Comparison of ENCODE assay signal across 1 cellular context in the genomic region with DNA sequence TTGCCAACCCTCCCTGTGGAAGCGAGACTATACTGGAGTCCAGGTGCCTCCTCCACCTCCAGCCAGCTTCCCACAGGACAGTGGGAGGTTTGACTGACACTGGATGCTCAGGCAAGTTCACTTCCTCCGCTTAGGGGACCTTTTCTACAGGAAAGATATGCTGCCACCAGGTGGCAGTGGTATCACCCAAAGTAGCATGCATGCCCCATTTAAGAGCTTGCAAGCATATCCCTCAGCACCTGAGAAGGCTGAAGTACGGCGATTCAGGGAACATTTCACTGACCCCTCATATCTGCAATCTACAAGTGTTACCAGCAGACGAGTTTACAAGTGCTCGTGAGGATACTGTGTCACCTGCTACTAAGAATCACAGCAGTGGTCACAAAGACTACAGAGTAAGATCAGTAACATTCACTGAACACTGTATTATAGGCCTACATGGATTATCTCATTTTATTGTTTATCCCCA.
A peak's percentile ranks its signal among the peaks of the same experiment; 100 is the strongest.
TF ChIP-seq lines count a peak whose summit lies in the region.

No MANE protein-coding gene starts in this region.

TF ChIP-seq in HEK293, 187 proteins besides CTCF, POLR2A, EP300 and RAD21 (continued from another document):
- TF ChIP-seq ZNF146 (tag by site-specific recombination; IDR thresholded peaks at IDR 0.05) (no peak), ZNF354C (tag by site-specific recombination; IDR thresholded peaks at IDR 0.05; ENCODE audit: borderline replicate concordance, low read depth) (no peak), ZNF513 (tag by site-specific recombination; IDR thresholded peaks at IDR 0.05) (0 out of 2 replicates have a peak, but pooled peaks have one; percentile 10), ZBTB7A (tag by site-specific recombination; IDR thresholded peaks at IDR 0.05; ENCODE audit: low read depth) (no peak), ZNF302 (tag by site-specific recombination; IDR thresholded peaks at IDR 0.05; ENCODE audit: low read depth) (no peak), SETDB1 (IDR thresholded peaks at IDR 0.05; ENCODE audit: insufficient read length, low read length) (no peak), ZNF654 (tag by site-specific recombination; IDR thresholded peaks at IDR 0.05; ENCODE audit: low read depth) (peak; percentile 71), ZNF530 (tag by site-specific recombination; IDR thresholded peaks at IDR 0.05; ENCODE audit: low read depth) (no peak), ZNF416 (tag by site-specific recombination; IDR thresholded peaks at IDR 0.05) (no peak), RBAK (tag by site-specific recombination; IDR thresholded peaks at IDR 0.05) (no peak), ZNF23 (tag by site-specific recombination; IDR thresholded peaks at IDR 0.05; ENCODE audit: borderline replicate concordance) (no peak), SCRT2 (tag by site-specific recombination; IDR thresholded peaks at IDR 0.05) (peak; percentile 66; the same call in 1 of the 2 replicates), EGR2 (tag by site-specific recombination; IDR thresholded peaks at IDR 0.05; ENCODE audit: low read depth) (peak; percentile 71; the same call in 1 of the 2 replicates), GLIS1 (tag by site-specific recombination; IDR thresholded peaks at IDR 0.05) (no peak), ZBTB6 (tag by site-specific recombination; IDR thresholded peaks at IDR 0.05) (no peak), ZNF202 (tag by site-specific recombination; IDR thresholded peaks at IDR 0.05; ENCODE audit: borderline replicate concordance) (no peak), ZBTB48 (tag by site-specific recombination; IDR thresholded peaks at IDR 0.05) (peak; percentile 97), ZNF335 (tag by site-specific recombination; conservative IDR thresholded peaks at IDR 0.05) (peak; percentile 43; the same call in 1 of the 2 replicates), PRDM1 (tag by site-specific recombination; IDR thresholded peaks at IDR 0.05) (no peak), ZSCAN23 (tag by site-specific recombination; IDR thresholded peaks at IDR 0.05) (no peak), ZNF138 (tag by site-specific recombination; IDR thresholded peaks at IDR 0.05; ENCODE audit: borderline replicate concordance) (no peak), ZNF10 (tag by site-specific recombination; IDR thresholded peaks at IDR 0.05) (peak; percentile 73), ZNF677 (tag by site-specific recombination; IDR thresholded peaks at IDR 0.05) (no peak), ZNF837 (tag by site-specific recombination; IDR thresholded peaks at IDR 0.05) (no peak), PRDM10 (tag by site-specific recombination; IDR thresholded peaks at IDR 0.05) (peak; percentile 88), ZNF26 (tag by site-specific recombination; IDR thresholded peaks at IDR 0.05) (no peak)
- TF ChIP-seq, protein P1, sequence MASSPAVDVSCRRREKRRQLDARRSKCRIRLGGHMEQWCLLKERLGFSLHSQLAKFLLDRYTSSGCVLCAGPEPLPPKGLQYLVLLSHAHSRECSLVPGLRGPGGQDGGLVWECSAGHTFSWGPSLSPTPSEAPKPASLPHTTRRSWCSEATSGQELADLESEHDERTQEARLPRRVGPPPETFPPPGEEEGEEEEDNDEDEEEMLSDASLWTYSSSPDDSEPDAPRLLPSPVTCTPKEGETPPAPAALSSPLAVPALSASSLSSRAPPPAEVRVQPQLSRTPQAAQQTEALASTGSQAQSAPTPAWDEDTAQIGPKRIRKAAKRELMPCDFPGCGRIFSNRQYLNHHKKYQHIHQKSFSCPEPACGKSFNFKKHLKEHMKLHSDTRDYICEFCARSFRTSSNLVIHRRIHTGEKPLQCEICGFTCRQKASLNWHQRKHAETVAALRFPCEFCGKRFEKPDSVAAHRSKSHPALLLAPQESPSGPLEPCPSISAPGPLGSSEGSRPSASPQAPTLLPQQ (tag by site-specific recombination; IDR thresholded peaks at IDR 0.05), result peak; percentile 99
- TF ChIP-seq, protein P2, sequence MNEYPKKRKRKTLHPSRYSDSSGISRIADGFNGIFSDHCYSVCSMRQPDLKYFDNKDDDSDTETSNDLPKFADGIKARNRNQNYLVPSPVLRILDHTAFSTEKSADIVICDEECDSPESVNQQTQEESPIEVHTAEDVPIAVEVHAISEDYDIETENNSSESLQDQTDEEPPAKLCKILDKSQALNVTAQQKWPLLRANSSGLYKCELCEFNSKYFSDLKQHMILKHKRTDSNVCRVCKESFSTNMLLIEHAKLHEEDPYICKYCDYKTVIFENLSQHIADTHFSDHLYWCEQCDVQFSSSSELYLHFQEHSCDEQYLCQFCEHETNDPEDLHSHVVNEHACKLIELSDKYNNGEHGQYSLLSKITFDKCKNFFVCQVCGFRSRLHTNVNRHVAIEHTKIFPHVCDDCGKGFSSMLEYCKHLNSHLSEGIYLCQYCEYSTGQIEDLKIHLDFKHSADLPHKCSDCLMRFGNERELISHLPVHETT (tag by site-specific recombination; IDR thresholded peaks at IDR 0.05), result no peak
- TF ChIP-seq, protein P3, sequence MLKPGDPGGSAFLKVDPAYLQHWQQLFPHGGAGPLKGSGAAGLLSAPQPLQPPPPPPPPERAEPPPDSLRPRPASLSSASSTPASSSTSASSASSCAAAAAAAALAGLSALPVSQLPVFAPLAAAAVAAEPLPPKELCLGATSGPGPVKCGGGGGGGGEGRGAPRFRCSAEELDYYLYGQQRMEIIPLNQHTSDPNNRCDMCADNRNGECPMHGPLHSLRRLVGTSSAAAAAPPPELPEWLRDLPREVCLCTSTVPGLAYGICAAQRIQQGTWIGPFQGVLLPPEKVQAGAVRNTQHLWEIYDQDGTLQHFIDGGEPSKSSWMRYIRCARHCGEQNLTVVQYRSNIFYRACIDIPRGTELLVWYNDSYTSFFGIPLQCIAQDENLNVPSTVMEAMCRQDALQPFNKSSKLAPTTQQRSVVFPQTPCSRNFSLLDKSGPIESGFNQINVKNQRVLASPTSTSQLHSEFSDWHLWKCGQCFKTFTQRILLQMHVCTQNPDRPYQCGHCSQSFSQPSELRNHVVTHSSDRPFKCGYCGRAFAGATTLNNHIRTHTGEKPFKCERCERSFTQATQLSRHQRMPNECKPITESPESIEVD (tag by site-specific recombination; IDR thresholded peaks at IDR 0.05), result no peak
- TF ChIP-seq, protein P4, sequence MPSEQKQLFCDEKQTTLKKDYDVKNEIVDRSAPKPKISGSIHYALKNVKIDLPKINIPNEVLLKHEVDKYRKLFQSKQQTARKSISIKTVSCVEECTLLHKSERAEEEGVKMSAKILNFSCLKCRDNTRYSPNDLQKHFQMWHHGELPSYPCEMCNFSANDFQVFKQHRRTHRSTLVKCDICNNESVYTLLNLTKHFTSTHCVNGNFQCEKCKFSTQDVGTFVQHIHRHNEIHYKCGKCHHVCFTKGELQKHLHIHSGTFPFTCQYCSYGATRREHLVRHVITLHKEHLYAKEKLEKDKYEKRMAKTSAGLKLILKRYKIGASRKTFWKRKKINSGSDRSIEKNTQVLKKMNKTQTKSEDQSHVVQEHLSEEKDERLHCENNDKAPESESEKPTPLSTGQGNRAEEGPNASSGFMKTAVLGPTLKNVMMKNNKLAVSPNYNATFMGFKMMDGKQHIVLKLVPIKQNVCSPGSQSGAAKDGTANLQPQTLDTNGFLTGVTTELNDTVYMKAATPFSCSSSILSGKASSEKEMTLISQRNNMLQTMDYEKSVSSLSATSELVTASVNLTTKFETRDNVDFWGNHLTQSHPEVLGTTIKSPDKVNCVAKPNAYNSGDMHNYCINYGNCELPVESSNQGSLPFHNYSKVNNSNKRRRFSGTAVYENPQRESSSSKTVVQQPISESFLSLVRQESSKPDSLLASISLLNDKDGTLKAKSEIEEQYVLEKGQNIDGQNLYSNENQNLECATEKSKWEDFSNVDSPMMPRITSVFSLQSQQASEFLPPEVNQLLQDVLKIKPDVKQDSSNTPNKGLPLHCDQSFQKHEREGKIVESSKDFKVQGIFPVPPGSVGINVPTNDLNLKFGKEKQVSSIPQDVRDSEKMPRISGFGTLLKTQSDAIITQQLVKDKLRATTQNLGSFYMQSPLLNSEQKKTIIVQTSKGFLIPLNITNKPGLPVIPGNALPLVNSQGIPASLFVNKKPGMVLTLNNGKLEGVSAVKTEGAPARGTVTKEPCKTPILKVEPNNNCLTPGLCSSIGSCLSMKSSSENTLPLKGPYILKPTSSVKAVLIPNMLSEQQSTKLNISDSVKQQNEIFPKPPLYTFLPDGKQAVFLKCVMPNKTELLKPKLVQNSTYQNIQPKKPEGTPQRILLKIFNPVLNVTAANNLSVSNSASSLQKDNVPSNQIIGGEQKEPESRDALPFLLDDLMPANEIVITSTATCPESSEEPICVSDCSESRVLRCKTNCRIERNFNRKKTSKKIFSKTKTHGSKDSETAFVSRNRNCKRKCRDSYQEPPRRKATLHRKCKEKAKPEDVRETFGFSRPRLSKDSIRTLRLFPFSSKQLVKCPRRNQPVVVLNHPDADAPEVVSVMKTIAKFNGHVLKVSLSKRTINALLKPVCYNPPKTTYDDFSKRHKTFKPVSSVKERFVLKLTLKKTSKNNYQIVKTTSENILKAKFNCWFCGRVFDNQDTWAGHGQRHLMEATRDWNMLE (tag by site-specific recombination; conservative IDR thresholded peaks at IDR 0.05; ENCODE audit: low read depth), result no peak
TF ChIP-seq in HEK293: peak in this region for 12.
